Comparison of ENCODE assay signal across 10 cellular contexts in the genomic region with DNA sequence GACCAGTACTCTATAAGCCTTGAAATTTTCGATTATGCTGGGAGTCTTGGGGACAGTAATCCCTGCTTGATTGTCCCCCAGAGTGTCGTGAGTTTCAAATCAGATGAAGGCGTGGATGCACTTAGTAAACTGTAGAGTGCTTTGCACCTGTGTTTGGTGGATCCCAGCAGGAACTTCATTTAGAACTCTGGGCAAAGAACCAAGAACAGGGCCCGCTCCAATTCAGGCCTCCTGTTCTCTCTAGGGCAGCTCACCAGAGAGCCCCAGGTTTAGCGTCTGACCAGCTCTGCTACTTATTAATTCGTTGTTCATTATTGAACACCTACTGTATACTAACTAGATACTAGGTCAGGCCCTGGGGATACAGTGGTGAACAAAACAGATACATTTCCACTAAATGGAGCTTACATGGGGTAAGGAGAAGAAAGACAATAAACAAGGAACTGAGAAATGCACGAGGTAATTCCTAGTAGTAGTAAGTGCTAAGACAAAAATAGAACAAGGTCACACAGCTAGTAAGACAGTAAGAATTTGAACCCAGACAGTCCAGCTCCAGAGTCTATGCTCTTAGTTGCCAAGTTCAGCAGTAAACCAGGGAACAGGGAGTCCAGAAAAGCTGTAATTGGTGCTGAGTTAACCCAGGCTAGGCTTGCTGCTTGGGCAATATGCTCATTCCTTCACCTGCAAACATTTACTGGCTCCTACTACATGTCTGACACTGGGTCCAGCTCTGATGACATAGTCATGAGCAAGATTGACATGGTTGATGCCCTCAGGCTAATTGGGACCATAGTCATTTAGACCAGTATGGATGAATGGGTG. TPM values are rescaled to one million over a fixed set of nuclear protein-coding genes. Genes with fewer than 3 reads are reported as not detected.
DNase-seq lines count a peak whose midpoint lies in the region; ATAC-seq, FAIRE-seq and TF ChIP-seq lines count a peak whose summit lies in the region.
"Had no signal": no experiment of that assay in that cellular context is flagged by ENCODE, and none has a peak within 500 bp of the region (broad histone marks: within the 10 kb centered on the region; RNA-seq: fewer than 3 reads in every experiment).

No MANE protein-coding gene starts in this region.

- FAIRE-seq in HepG2 (lab: Jason Lieb, UNC), result no peak
- FAIRE-seq in kidney (lab: Jason Lieb, UNC), result no peak

- H4K20me1 ChIP-seq in HepG2 (ENCODE audit: insufficient read depth, low read length), result no peaks in the 10 kb centered on the region

- POLR2A ChIA-PET in HepG2 (lab: Yijun Ruan, JAX), result interaction anchor here (1.4 kb wide), 1 partner anchor 99 kb away, joined by 3 read pairs; no protein-coding TSS in a partner anchor

- H3K36me3 ChIP-seq in ACC112 (ENCODE audit: insufficient read depth, low read length) (peaks cover 12% of the 10 kb centered on the region; the same call in 1 of the 2 replicates), adipocyte (ENCODE audit: control insufficient read depth, insufficient read depth, low read length, severe bottlenecking) (peaks cover 22% of the 10 kb centered on the region), HepG2 (replicated peaks in 1 of 2; ENCODE audit: control insufficient read depth in 1 of 2, insufficient read depth in 2 of 2, low read length in 2 of 2) (no peaks in the 10 kb centered on the region), kidney (ENCODE audit: control insufficient read depth in 1 of 2, insufficient read depth in 2 of 2, low read length in 2 of 2) (peaks cover 0 to 4% of the 10 kb centered on the region in 2 donors)

- in situ Hi-C loops in HepG2 (cut with HindIII; ENCODE audit: extremely low pct_ligation_motif_present, low pct_unique_long_range_greater_than_20kb), result no loop called here

- peaks cover 18% of the 10 kb centered on the region for H3K4me1 ChIP-seq in ACC112 (ENCODE audit: control insufficient read depth, insufficient read depth, low read length, unreplicated experiment)
- peaks cover 23% of the 10 kb centered on the region for H3K4me1 ChIP-seq in adipocyte (ENCODE audit: control insufficient read depth, insufficient read depth, low read length)
- peaks cover 31% of the 10 kb centered on the region for H3K4me1 ChIP-seq in HepG2 (ENCODE audit: insufficient read depth, low read length)
- H3K4me1 ChIP-seq in kidney (ENCODE audit: control insufficient read depth in 1 of 2, insufficient read depth in 1 of 2, low read depth in 1 of 2, low read length in 2 of 2), result peaks cover 4 to 10% of the 10 kb centered on the region in 2 donors

- TF ChIP-seq POLR2A in HepG2 (IDR thresholded peaks at IDR 0.05; ENCODE audit: insufficient read depth in 1 of 2, low read depth in 2 of 2, low read length in 2 of 2), result no peak

- H3K27me3 ChIP-seq in ACC112 (ENCODE audit: insufficient read depth, low read length) (no peaks in the 10 kb centered on the region), adipocyte (replicated peaks; ENCODE audit: control insufficient read depth, insufficient read depth, low read length) (no peaks in the 10 kb centered on the region), HepG2 (ENCODE audit: control insufficient read depth in 1 of 2, insufficient read depth in 2 of 2, low read length in 2 of 2) (no peaks in the 10 kb centered on the region)
- H3K27me3 ChIP-seq: neutrophil had no signal

- TF ChIP-seq RAD21 in HepG2 (CRISPR knock-in tag; IDR thresholded peaks at IDR 0.05), result no peak

- H3K4me2 ChIP-seq in HepG2 (ENCODE audit: low read depth, low read length), result 0 out of 2 replicates have a peak overlapping the region, but pooled peaks have one; percentile 8

- H3K27ac ChIP-seq in ACC112 (ENCODE audit: low read depth, low read length) (no peak overlapping the region), HepG2 (ENCODE audit: extremely low read length, insufficient read depth, low read length) (no peak overlapping the region), kidney (ENCODE audit: low read depth in 2 of 2, low read length in 2 of 2) (no peak overlapping the region)
- H3K27ac ChIP-seq: neutrophil had no signal

- TSS peak; percentile 58 for BruUV-seq in HepG2 (replicated peaks; lab: Mats Ljungman, UMichigan)

- 46% methylated on average over 7 of the region's 7 CpGs for WGBS in HepG2 (ENCODE audit: low lambda C conversion rate)

- H3K9me3 ChIP-seq in adipocyte (ENCODE audit: control insufficient read depth, low read length) (no peaks in the 10 kb centered on the region), HepG2 (ENCODE audit: low read length) (no peaks in the 10 kb centered on the region), kidney (ENCODE audit: control insufficient read depth in 1 of 2, low read length in 2 of 2) (no peaks in the 10 kb centered on the region)
- H3K9me3 ChIP-seq: neutrophil had no signal

- ATAC-seq in HepG2 (no peak), HG02870 (IDR thresholded peaks at IDR 0.05; ENCODE audit: unreplicated experiment) (no peak), GM21381 (IDR thresholded peaks at IDR 0.05; ENCODE audit: unreplicated experiment) (no peak)

- no peak for TF ChIP-seq CTCF in GM20000 (IDR thresholded peaks at IDR 0.05; ENCODE audit: extremely low read depth, missing control alignments)
- no peak for TF ChIP-seq CTCF in HepG2 (CRISPR knock-in tag; IDR thresholded peaks at IDR 0.05)
- TF ChIP-seq CTCF in kidney (IDR thresholded peaks at IDR 0.05; ENCODE audit: borderline replicate concordance, extremely low read depth, insufficient read depth), result no peak

- H3K9ac ChIP-seq in adipocyte (ENCODE audit: low read length), result no peak overlapping the region
- H3K9ac ChIP-seq in HepG2 (ENCODE audit: insufficient read depth, low read depth, low read length), result no peak overlapping the region
- no peak overlapping the region for H3K9ac ChIP-seq in kidney (ENCODE audit: low read length in 2 of 2)

- H2AFZ ChIP-seq in ACC112 (ENCODE audit: low read length, unreplicated experiment) (no peak overlapping the region), HepG2 (ENCODE audit: low read length) (no peak overlapping the region)

- TF ChIP-seq EP300 in HepG2 (IDR thresholded peaks at IDR 0.05; ENCODE audit: low read depth in 2 of 2, low read length in 2 of 2), result no peak
- TF ChIP-seq EP300 in HepG2 (CRISPR knock-in tag; IDR thresholded peaks at IDR 0.05; ENCODE audit: borderline replicate concordance), result no peak

- DNase-seq in GM20000 (ENCODE audit: low spot score) (peak; percentile 24), adipocyte (ENCODE audit: low read depth) (no peak), HepG2 (ENCODE audit: low spot score) (no peak), OCI-M1 (lab: John Stamatoyannopoulos, UW) (no peak), kidney (no peak)

- intact Hi-C loops in HepG2 (cut with micrococcal nuclease; ENCODE audit: unreplicated experiment), result loop anchor here (10.0 kb wide), 1 partner anchor 51 kb away; no protein-coding TSS in a partner anchor
- intact Hi-C loops in kidney (cut with DNase I), result no loop called here

- CTCF ChIA-PET in HepG2 (lab: Yijun Ruan, JAX; ENCODE audit: low intra/inter-chr PET ratio, low total read pairs), result no interaction called here

- peaks cover 20% of the 10 kb centered on the region for H3K79me2 ChIP-seq in ACC112 (ENCODE audit: control insufficient read depth, insufficient read depth, low read length, unreplicated experiment)
- no peaks in the 10 kb centered on the region for H3K79me2 ChIP-seq in HepG2 (ENCODE audit: insufficient read depth, low read length)

- H3K4me3 ChIP-seq in ACC112 (ENCODE audit: low read depth, low read length) (peak overlapping the region; percentile 88), adipocyte (ENCODE audit: low read length) (peak overlapping the region; percentile 78), HepG2 (replicated peaks in 1 of 3; ENCODE audit: insufficient read depth in 1 of 3, low read depth in 2 of 3, low read length in 3 of 3) (no peak overlapping the region), kidney (ENCODE audit: low read length in 2 of 2) (no peak overlapping the region)

RNA-seq across cellular contexts. Expression of a gene that starts 1.7 kb away (rescaled TPM):
- 10.5 and 14.1 TPM in 2 replicates for total RNA-seq in HepG2 (2016; rRNA removed; fragmentation: Illumina TruSeq; extraction: Trizol)
- total RNA-seq in HepG2 (2016; cell fraction: cytosol; rRNA removed; fragmentation: Illumina TruSeq; extraction: Trizol; ENCODE audit: low read depth), result 8.7 and 9.3 TPM in 2 replicates
- total RNA-seq in HepG2 (2016; cell fraction: insoluble cytoplasmic fraction; rRNA removed; fragmentation: Illumina TruSeq; extraction: Trizol), result 9.7 and 15.2 TPM in 2 replicates
- total RNA-seq in HepG2 (2016; cell fraction: membrane; rRNA removed; fragmentation: Illumina TruSeq; extraction: Trizol), result 13.8 and 16.2 TPM in 2 replicates
- 10.8 and 12.2 TPM in 2 replicates for total RNA-seq in HepG2 (2016; cell fraction: nucleus; rRNA removed; fragmentation: Illumina TruSeq; extraction: Trizol)
- polyA plus RNA-seq in HepG2 (2011; rRNA removed), result 16.2 and 17.2 TPM in 2 replicates
- polyA plus RNA-seq in HepG2 (2011; cell fraction: cytosol; rRNA removed), result 16.8 and 17.0 TPM in 2 replicates
- 8.6 and 8.7 TPM in 2 replicates for polyA plus RNA-seq in HepG2 (2011; cell fraction: nucleus; rRNA removed)
- 6.8 and 8.6 TPM in 2 replicates for polyA plus RNA-seq in HepG2 (2012)
- 11.6 and 12.7 TPM in 2 replicates for polyA plus RNA-seq in HepG2 (2016; cell fraction: cytosol; fragmentation: Illumina TruSeq; extraction: Trizol; ENCODE audit: low read depth)
- polyA plus RNA-seq in HepG2 (2016; cell fraction: insoluble cytoplasmic fraction; fragmentation: Illumina TruSeq; extraction: Trizol; ENCODE audit: low read depth), result 11.0 and 12.6 TPM in 2 replicates
- polyA plus RNA-seq in HepG2 (2016; cell fraction: membrane; fragmentation: Illumina TruSeq; extraction: Trizol; ENCODE audit: low read depth), result 14.9 and 18.3 TPM in 2 replicates
- polyA plus RNA-seq in HepG2 (2016; cell fraction: nucleus; fragmentation: Illumina TruSeq; extraction: Trizol; ENCODE audit: insufficient read depth, low read depth), result 22.5 and 22.7 TPM in 2 replicates
- polyA minus RNA-seq in HepG2 (2011; rRNA and poly(A)+ RNA removed; ENCODE audit: low replicate concordance), result 14.0 TPM in 1 of 2 replicates, not detected in the other
- 7.2 and 8.1 TPM in 2 replicates for polyA minus RNA-seq in HepG2 (2011; cell fraction: cytosol; rRNA and poly(A)+ RNA removed)
- polyA minus RNA-seq in HepG2 (2011; cell fraction: nucleus; rRNA and poly(A)+ RNA removed), result 3.7 and 3.9 TPM in 2 replicates
- 9.7 TPM for total RNA-seq in kidney
- 14.3 TPM for polyA plus RNA-seq in kidney (ENCODE audit: insufficient read depth, low read depth, low replicate concordance)

RNA-seq across cellular contexts. Expression of a gene that starts 29.1 kb away (rescaled TPM):
- total RNA-seq in HepG2 (2016; rRNA removed; fragmentation: Illumina TruSeq; extraction: Trizol) (not detected in 2 replicates), kidney (2.5 TPM)
- total RNA-seq in HepG2 (2016; cell fraction: cytosol; rRNA removed; fragmentation: Illumina TruSeq; extraction: Trizol; ENCODE audit: low read depth), result not detected in 2 replicates
- total RNA-seq in HepG2 (2016; cell fraction: insoluble cytoplasmic fraction; rRNA removed; fragmentation: Illumina TruSeq; extraction: Trizol), result not detected in 2 replicates
- not detected in 2 replicates for total RNA-seq in HepG2 (2016; cell fraction: membrane; rRNA removed; fragmentation: Illumina TruSeq; extraction: Trizol)
- total RNA-seq in HepG2 (2016; cell fraction: nucleus; rRNA removed; fragmentation: Illumina TruSeq; extraction: Trizol), result not detected in 2 replicates
- polyA plus RNA-seq in HepG2 (2011; rRNA removed) (not detected in 2 replicates), kidney (ENCODE audit: insufficient read depth, low read depth, low replicate concordance) (not detected)
- not detected in 2 replicates for polyA plus RNA-seq in HepG2 (2011; cell fraction: cytosol; rRNA removed)
- polyA plus RNA-seq in HepG2 (2011; cell fraction: nucleus; rRNA removed), result not detected in 2 replicates
- not detected in 2 replicates for polyA plus RNA-seq in HepG2 (2012)
- polyA plus RNA-seq in HepG2 (2016; cell fraction: cytosol; fragmentation: Illumina TruSeq; extraction: Trizol; ENCODE audit: low read depth), result not detected in 2 replicates
- polyA plus RNA-seq in HepG2 (2016; cell fraction: insoluble cytoplasmic fraction; fragmentation: Illumina TruSeq; extraction: Trizol; ENCODE audit: low read depth), result not detected in 2 replicates
- not detected in 2 replicates for polyA plus RNA-seq in HepG2 (2016; cell fraction: membrane; fragmentation: Illumina TruSeq; extraction: Trizol; ENCODE audit: low read depth)
- polyA plus RNA-seq in HepG2 (2016; cell fraction: nucleus; fragmentation: Illumina TruSeq; extraction: Trizol; ENCODE audit: insufficient read depth, low read depth), result not detected in 2 replicates
- not detected in 2 replicates for polyA minus RNA-seq in HepG2 (2011; rRNA and poly(A)+ RNA removed; ENCODE audit: low replicate concordance)
- not detected in 2 replicates for polyA minus RNA-seq in HepG2 (2011; cell fraction: cytosol; rRNA and poly(A)+ RNA removed)
- polyA minus RNA-seq in HepG2 (2011; cell fraction: nucleus; rRNA and poly(A)+ RNA removed), result not detected in 2 replicates
- total RNA-seq: fibroblast of lung had no signal
- polyA plus RNA-seq: fibroblast of lung had no signal

RNA-seq across cellular contexts. Expression of a gene that starts 51.0 kb away (rescaled TPM):
- total RNA-seq in HepG2 (2016; rRNA removed; fragmentation: Illumina TruSeq; extraction: Trizol) (44.7 and 47.8 TPM in 2 replicates), kidney (47.8 TPM)
- 31.1 and 33.0 TPM in 2 replicates for total RNA-seq in HepG2 (2016; cell fraction: cytosol; rRNA removed; fragmentation: Illumina TruSeq; extraction: Trizol; ENCODE audit: low read depth)
- total RNA-seq in HepG2 (2016; cell fraction: insoluble cytoplasmic fraction; rRNA removed; fragmentation: Illumina TruSeq; extraction: Trizol), result 42.5 and 43.3 TPM in 2 replicates
- total RNA-seq in HepG2 (2016; cell fraction: membrane; rRNA removed; fragmentation: Illumina TruSeq; extraction: Trizol), result 26.5 and 32.0 TPM in 2 replicates
- total RNA-seq in HepG2 (2016; cell fraction: nucleus; rRNA removed; fragmentation: Illumina TruSeq; extraction: Trizol), result 84.6 and 87.9 TPM in 2 replicates
- polyA plus RNA-seq in HepG2 (2011; rRNA removed) (52.8 and 53.5 TPM in 2 replicates), kidney (ENCODE audit: insufficient read depth, low read depth, low replicate concordance) (19.7 TPM)
- polyA plus RNA-seq in HepG2 (2011; cell fraction: cytosol; rRNA removed), result 17.7 and 21.7 TPM in 2 replicates
- 158 and 159 TPM in 2 replicates for polyA plus RNA-seq in HepG2 (2011; cell fraction: nucleus; rRNA removed)
- 49.2 and 50.3 TPM in 2 replicates for polyA plus RNA-seq in HepG2 (2012)
- polyA plus RNA-seq in HepG2 (2016; cell fraction: cytosol; fragmentation: Illumina TruSeq; extraction: Trizol; ENCODE audit: low read depth), result 1.9 and 2.0 TPM in 2 replicates
- polyA plus RNA-seq in HepG2 (2016; cell fraction: insoluble cytoplasmic fraction; fragmentation: Illumina TruSeq; extraction: Trizol; ENCODE audit: low read depth), result 40.8 and 44.0 TPM in 2 replicates
- polyA plus RNA-seq in HepG2 (2016; cell fraction: membrane; fragmentation: Illumina TruSeq; extraction: Trizol; ENCODE audit: low read depth), result 5.7 and 9.2 TPM in 2 replicates
- polyA plus RNA-seq in HepG2 (2016; cell fraction: nucleus; fragmentation: Illumina TruSeq; extraction: Trizol; ENCODE audit: insufficient read depth, low read depth), result 169 and 172 TPM in 2 replicates
- polyA minus RNA-seq in HepG2 (2011; rRNA and poly(A)+ RNA removed; ENCODE audit: low replicate concordance), result 33.2 and 43.4 TPM in 2 replicates
- polyA minus RNA-seq in HepG2 (2011; cell fraction: cytosol; rRNA and poly(A)+ RNA removed), result 22.4 and 27.4 TPM in 2 replicates
- polyA minus RNA-seq in HepG2 (2011; cell fraction: nucleus; rRNA and poly(A)+ RNA removed), result 128 and 167 TPM in 2 replicates

Comparison
In these comparisons a context has a peak if more than half of its experiments do, and no peak if none do; other contexts are left out.
1. H3K4me3 ChIP-seq: peak in ACC112 (single experiment) and adipocyte (single experiment); none in HepG2 (0 of 3) and kidney (0 of 2).